ENCODE assay signal across 21 cellular contexts in the genomic region with DNA sequence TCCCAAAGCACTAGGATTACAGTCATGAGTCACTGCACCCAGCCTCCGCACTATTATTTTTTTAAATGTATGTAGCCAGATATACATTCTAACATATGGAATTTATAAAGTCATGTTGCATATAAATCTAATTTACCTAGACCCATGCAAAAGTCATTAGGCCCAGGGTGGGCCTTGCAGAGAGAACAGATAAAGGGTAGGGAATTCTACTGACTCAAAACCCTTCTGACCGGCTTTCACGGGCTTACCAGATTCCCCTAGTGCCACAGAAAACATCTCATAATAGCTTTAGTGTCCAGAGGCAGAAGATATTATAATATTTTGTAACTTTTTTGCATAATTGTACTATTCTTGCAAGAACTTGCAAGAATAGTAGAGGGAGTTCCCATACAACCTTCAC. TPM values are rescaled to one million over a fixed set of nuclear protein-coding genes. Genes with fewer than 3 reads are reported as not detected.
A peak's percentile ranks its signal among the peaks of the same experiment; 100 is the strongest.
DNase-seq lines count a peak whose midpoint lies in the region; ATAC-seq lines count a peak whose summit lies in the region.
"Had no signal": no experiment of that assay in that cellular context is flagged by ENCODE, and none has a peak within 500 bp of the region (broad histone marks: within the 10 kb centered on the region; RNA-seq: fewer than 3 reads in every experiment).

No MANE protein-coding gene starts in this region.

- peak overlapping the region; percentile 18 for H3K4me3 ChIP-seq in adipocyte (ENCODE audit: low read length)
- no peak overlapping the region for H3K4me3 ChIP-seq in subcutaneous abdominal adipose tissue (ENCODE audit: low read depth in 1 of 5, low read length in 5 of 5)
- H3K4me3 ChIP-seq: A549; BLaER1 treated with 17β-estradiol and CSF1 and Interleukin-3, amounts not matched to agents 10 nM and 100 nM; GM23248 had no signal

- no peaks in the 10 kb centered on the region for H3K9me3 ChIP-seq in adipocyte (ENCODE audit: control insufficient read depth, low read length)
- no peaks in the 10 kb centered on the region for H3K9me3 ChIP-seq in subcutaneous abdominal adipose tissue (ENCODE audit: control insufficient read depth in 5 of 5, low read length in 5 of 5)
- H3K9me3 ChIP-seq: A549; BE2C; BLaER1 treated with 17β-estradiol and CSF1 and Interleukin-3, amounts not matched to agents 10 nM and 100 nM had no signal

- DNase-seq in cardiac septum (ENCODE audit: low spot score) (peak; percentile 4), left ventricle myocardium superior (no peak), adipocyte (ENCODE audit: low read depth) (no peak), HPDE6-E6E7 (ENCODE audit: extremely low spot score) (no peak)
- DNase-seq: 8988T; ACHN; AML-193; BE2C; CD4-positive, alpha-beta T cell; CD8-positive, alpha-beta memory T cell; DMS53; DMS79 treated with DMSO at 0.1 percent for 48 hours; GF-D8; GM23248; H7; HCEC 1CT had no signal

- H3K27me3 ChIP-seq in adipocyte (replicated peaks; ENCODE audit: control insufficient read depth, insufficient read depth, low read length) (no peaks in the 10 kb centered on the region), subcutaneous abdominal adipose tissue (ENCODE audit: control insufficient read depth in 5 of 5, insufficient read depth in 4 of 5, low read length in 5 of 5) (no peaks in the 10 kb centered on the region)
- H3K27me3 ChIP-seq: BE2C; BLaER1 treated with 17β-estradiol and CSF1 and Interleukin-3, amounts not matched to agents 10 nM and 100 nM had no signal

- ATAC-seq in left ventricle myocardium superior (no peak), GM18502 (IDR thresholded peaks at IDR 0.05; ENCODE audit: poor library complexity, unreplicated experiment) (no peak), HG02678 (IDR thresholded peaks at IDR 0.05; ENCODE audit: unreplicated experiment) (no peak)
- ATAC-seq: A549 had no signal

- H3K36me3 ChIP-seq in adipocyte (ENCODE audit: control insufficient read depth, insufficient read depth, low read length, severe bottlenecking) (no peaks in the 10 kb centered on the region), subcutaneous abdominal adipose tissue (ENCODE audit: control insufficient read depth in 5 of 5, insufficient read depth in 5 of 5, low read length in 5 of 5) (no peaks in the 10 kb centered on the region)
- H3K36me3 ChIP-seq: BE2C; BLaER1 treated with 17β-estradiol and CSF1 and Interleukin-3, amounts not matched to agents 10 nM and 100 nM had no signal

- H3K9ac ChIP-seq in adipocyte (ENCODE audit: low read length): peak overlapping the region; percentile 7
- no peak overlapping the region for H3K9ac ChIP-seq in subcutaneous abdominal adipose tissue (ENCODE audit: low read length in 5 of 5)
- H3K9ac ChIP-seq: BLaER1 treated with 17β-estradiol and CSF1 and Interleukin-3, amounts not matched to agents 10 nM and 100 nM; GM23248 had no signal

- intact Hi-C loops in cardiac septum (cut with DNase I): no loop called here
- intact Hi-C loops in left ventricle myocardium superior (cut with micrococcal nuclease): no loop called here

- H3K27ac ChIP-seq in subcutaneous abdominal adipose tissue (ENCODE audit: low read depth, low read length): peak overlapping the region; percentile 28
- H3K27ac ChIP-seq: A549; BLaER1 treated with 17β-estradiol and CSF1 and Interleukin-3, amounts not matched to agents 10 nM and 100 nM; GM23248 had no signal

- H3K4me1 ChIP-seq in adipocyte (ENCODE audit: control insufficient read depth, insufficient read depth, low read length) (peaks cover 14% of the 10 kb centered on the region), subcutaneous abdominal adipose tissue (ENCODE audit: control insufficient read depth in 5 of 5, insufficient read depth in 5 of 5, low read length in 5 of 5) (peaks cover 2 to 30% (median 7%) of the 10 kb centered on the region in 5 donors)
- H3K4me1 ChIP-seq: BE2C had no signal

RNA-seq across cellular contexts. Expression of a gene that starts 20.6 kb away (rescaled TPM):
- total RNA-seq in cardiac septum (42.6 TPM), left ventricle myocardium superior (35.4 TPM)
